ENCODE assay signal across 8 cellular contexts in genomic region chr10:68330852-68331454, GRCh38. TPM values are rescaled to one million over a fixed set of nuclear protein-coding genes. Genes with fewer than 3 reads are reported as not detected.
DNase-seq lines count a peak whose midpoint lies in the region; ATAC-seq and TF ChIP-seq lines count a peak whose summit lies in the region.

No MANE protein-coding gene starts in this region.

- H3F3A ChIP-seq in neural cell (ENCODE audit: insufficient read depth, low read length, poor library complexity, severe bottlenecking) = peaks cover 3% of the 10 kb centered on the region

- H3K79me2 ChIP-seq in neural cell (replicated peaks; ENCODE audit: insufficient read depth, low read length) = peaks cover 40% of the 10 kb centered on the region

- H2AFZ ChIP-seq in neural cell (ENCODE audit: low read depth, low read length) = peak overlapping the region; percentile 75

- H3K4me2 ChIP-seq in neural cell (ENCODE audit: low read length) = peak overlapping the region; percentile 69

- TF ChIP-seq RAD21 in neural cell (conservative IDR thresholded peaks at IDR 0.05) = no peak

- ATAC-seq in aorta (ENCODE audit: low FRiP score) (no peak), HG03159 (IDR thresholded peaks at IDR 0.05; ENCODE audit: unreplicated experiment) (no peak), GM21529 (IDR thresholded peaks at IDR 0.05; ENCODE audit: unreplicated experiment) (no peak)

- DNase-seq in AG04449 (ENCODE audit: low read depth, low spot score) (no peak), esophagus muscularis mucosa (ENCODE audit: extremely low spot score) (no peak), aorta (peak; percentile 53 to 82)
- peak; percentile 16 to 34 for DNase-seq in activated CD4-positive, alpha-beta T cell treated with anti-CD3 and anti-CD28 coated beads, Interleukin-2, amount 50 U/mL, for 48 hours

- no peaks in the 10 kb centered on the region for H3K36me3 ChIP-seq in esophagus muscularis mucosa
- H3K36me3 ChIP-seq in neural cell (ENCODE audit: insufficient read depth, low read length) = no peaks in the 10 kb centered on the region
- no peaks in the 10 kb centered on the region for H3K36me3 ChIP-seq in aorta (ENCODE audit: control insufficient read depth in 1 of 2, insufficient read depth in 2 of 2, low read length in 1 of 2)

- H4K20me1 ChIP-seq in neural cell (ENCODE audit: insufficient read depth) = peaks cover 21% of the 10 kb centered on the region

- WGBS in esophagus muscularis mucosa = 24% methylated on average over 23 of the region's 29 CpGs
- WGBS in aorta, 2 donors = 3 to 7% methylated on average over 29 of the region's 29 CpGs

- intact Hi-C loops in esophagus muscularis mucosa (cut with DNase I) = no loop called here
- intact Hi-C loops in aorta (cut with DNase I) = loop anchor here in 1 of 2 donors (10.0 kb wide), 2 partner anchors 256 to 446 kb away; partner anchors contain the start of genes HERC4 and SIRT1

- peaks cover 0 to 4% (median 0%) of the 10 kb centered on the region in 3 donors for H3K9me3 Mint-ChIP-seq in IgD-negative memory B cell

- H3K27me3 ChIP-seq in esophagus muscularis mucosa = no peaks in the 10 kb centered on the region
- H3K27me3 ChIP-seq in neural cell (ENCODE audit: insufficient read depth, low read depth, low read length) = no peaks in the 10 kb centered on the region
- no peaks in the 10 kb centered on the region for H3K27me3 ChIP-seq in aorta (ENCODE audit: control insufficient read depth in 1 of 2, insufficient read depth in 2 of 2, low read length in 1 of 2)

- H3K4me3 ChIP-seq in AG04449 (ENCODE audit: low read depth, low read length) (peak overlapping the region; percentile 91), esophagus muscularis mucosa (peak overlapping the region; percentile 92 to 98 (median 94)), neural cell (ENCODE audit: low read length) (peak overlapping the region; percentile 87), aorta (ENCODE audit: low read length in 2 of 2) (peak overlapping the region; percentile 28 to 94)

- TF ChIP-seq POLR2A in esophagus muscularis mucosa (IDR thresholded peaks at IDR 0.05; ENCODE audit: low read depth) = no peak

- no peaks in the 10 kb centered on the region for H3K27me3 Mint-ChIP-seq in IgD-negative memory B cell

- TF ChIP-seq CTCF in AG04449 (IDR thresholded peaks at IDR 0.05; ENCODE audit: insufficient read depth, low read length, missing control alignments) (no peak), esophagus muscularis mucosa (IDR thresholded peaks at IDR 0.05) (no peak), neural cell (IDR thresholded peaks at IDR 0.05; ENCODE audit: poor library complexity, severe bottlenecking) (no peak)

- peak overlapping the region; percentile 97 to 100 (median 99) for H3K27ac Mint-ChIP-seq in IgD-negative memory B cell

- H3K27ac ChIP-seq in esophagus muscularis mucosa (replicated peaks in 1 of 4) (peak overlapping the region; percentile 98 to 100 (median 99)), neural cell (ENCODE audit: low read length) (peak overlapping the region; percentile 99), aorta (ENCODE audit: low read depth in 1 of 2, low read length in 2 of 2) (peak overlapping the region; percentile 62 to 78)

- H3K4me1 ChIP-seq in esophagus muscularis mucosa (peaks cover 29 to 55% (median 49%) of the 10 kb centered on the region in 4 donors), aorta (ENCODE audit: control insufficient read depth in 1 of 2, insufficient read depth in 2 of 2, low read length in 2 of 2) (peaks cover 0 to 6% of the 10 kb centered on the region in 2 donors)

- TF ChIP-seq EP300 in esophagus muscularis mucosa (IDR thresholded peaks at IDR 0.05) (no peak), neural cell (conservative IDR thresholded peaks at IDR 0.05; ENCODE audit: poor library complexity, severe bottlenecking) (no peak)

- H3K9me3 ChIP-seq in esophagus muscularis mucosa (no peaks in the 10 kb centered on the region), neural cell (ENCODE audit: low read length) (no peaks in the 10 kb centered on the region), aorta (ENCODE audit: control insufficient read depth, low read length) (no peaks in the 10 kb centered on the region)

- CTCF ChIA-PET in AG04449 (lab: Yijun Ruan, JAX) = no interaction called here

- POLR2A ChIA-PET in AG04449 (lab: Yijun Ruan, JAX) = interaction anchor here (0.7 to 1.1 kb wide), 4 partner anchors 76 to 476 kb away, joined by 3 to 6 read pairs (median 4); partner anchors contain the start of gene RUFY2

- peak overlapping the region; percentile 92 to 100 (median 100) for H3K4me3 Mint-ChIP-seq in IgD-negative memory B cell

- H3K36me3 Mint-ChIP-seq in IgD-negative memory B cell = no peaks in the 10 kb centered on the region

- H3K9me2 ChIP-seq in neural cell (ENCODE audit: insufficient read depth, low read length) = no peaks in the 10 kb centered on the region

- H3K9ac ChIP-seq in neural cell (ENCODE audit: low read length) = peak overlapping the region; percentile 99

- H3K4me1 Mint-ChIP-seq in IgD-negative memory B cell = peaks cover 34 to 45% (median 36%) of the 10 kb centered on the region in 3 donors

TF ChIP-seq in neural cell, 6 proteins besides CTCF, POLR2A, EP300 and RAD21:
- TF ChIP-seq POLR2AphosphoS5 (IDR thresholded peaks at IDR 0.05) (no peak), SMC3 (conservative IDR thresholded peaks at IDR 0.05; ENCODE audit: poor library complexity) (no peak), REST (IDR thresholded peaks at IDR 0.05; ENCODE audit: borderline replicate concordance) (no peak), MXI1 (conservative IDR thresholded peaks at IDR 0.05; ENCODE audit: poor library complexity, severe bottlenecking) (no peak), TAF1 (IDR thresholded peaks at IDR 0.05; ENCODE audit: low read depth) (no peak), EZH2 (IDR thresholded peaks at IDR 0.05; ENCODE audit: borderline replicate concordance, insufficient read depth, low read length, poor library complexity, severe bottlenecking) (no peak)

RNA-seq across cellular contexts. Expression of gene HNRNPH3, which starts 0.9 kb away (rescaled TPM):
- polyA plus RNA-seq in IgD-negative memory B cell (122 TPM), neural cell (66.0 and 74.2 TPM in 2 replicates), aorta (100 to 1,000 TPM; 135 to 200 TPM)
- total RNA-seq in esophagus muscularis mucosa (10 to 100 TPM; 41.3 to 81.8 (median 61.7) TPM), aorta (100 to 1,000 TPM; 106 to 121 TPM)
- polyA minus RNA-seq in neural cell = 55.8 and 62.0 TPM in 2 replicates

RNA-seq across cellular contexts. Expression of gene PBLD, which starts 1.8 kb away (rescaled TPM):
- polyA plus RNA-seq in IgD-negative memory B cell (0.45 TPM), neural cell (6.4 and 6.7 TPM in 2 replicates), aorta (10 to 100 TPM in 1 of 2 donors, 1 to 10 TPM in 1; 5.8 to 36.8 TPM)
- total RNA-seq in esophagus muscularis mucosa (1 to 10 TPM; 6.6 to 9.1 (median 7.4) TPM), aorta (1 to 10 TPM; 6.8 to 7.7 TPM)
- polyA minus RNA-seq in neural cell = 11.3 and 12.2 TPM in 2 replicates

Comparison
In these comparisons a context has a peak if more than half of its experiments do, and no peak if none do; other contexts are left out.
1. DNase-seq: peak in activated CD4-positive, alpha-beta T cell treated with anti-CD3 and anti-CD28 coated beads, Interleukin-2, amount 50 U/mL, for 48 hours (2 of 2) and aorta (2 of 2); none in AG04449 (single experiment) and esophagus muscularis mucosa (single experiment).
2. Peak in every context shown above with its lines, with median percentiles within 50 percentile points of each other: H3K4me3 ChIP-seq and H3K27ac ChIP-seq.